ENCODE assay signal across 24 cellular contexts in the genomic region with DNA sequence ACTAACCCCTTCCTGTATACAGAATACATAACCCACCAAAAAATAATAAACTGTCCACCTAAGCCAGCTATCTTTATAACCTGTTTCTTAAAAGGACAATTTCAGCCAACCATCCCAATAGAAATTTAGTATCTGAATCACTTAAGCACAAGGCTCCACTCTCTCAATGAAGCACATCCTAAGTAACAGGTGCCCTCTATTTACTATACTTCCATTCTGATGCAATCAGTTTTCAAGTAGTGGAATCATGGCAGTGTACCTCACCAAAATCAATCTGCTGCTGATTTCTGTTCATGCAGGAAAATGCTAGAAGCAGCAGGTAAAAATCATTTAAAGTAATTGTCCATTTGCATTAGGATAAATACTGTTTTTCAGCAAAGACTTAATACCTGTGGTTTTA. TPM values are rescaled to one million over a fixed set of nuclear protein-coding genes. Genes with fewer than 3 reads are reported as not detected.
"Had no signal": no experiment of that assay in that cellular context is flagged by ENCODE, and none has a peak within 500 bp of the region (broad histone marks: within the 10 kb centered on the region; RNA-seq: fewer than 3 reads in every experiment).

No MANE protein-coding gene starts in this region.

- ATAC-seq: foreskin keratinocyte; left lobe of liver; lower lobe of right lung; mucosa of descending colon; stimulated activated memory B cell treated with anti-CD40 and anti-IgM and Interleukin-4, amounts not matched to agents 10 μg/mL and 1 μg/mL and 100 μg/mL, for 72 hours; WTC11 had no signal

- H3K27ac Mint-ChIP-seq: dendritic cell treated with granulocyte-macrophage colony-stimulating factor and Interleukin-4, amounts not matched to agents 40 ng/mL and 50 ng/mL, for 4 days; nephron progenitor cell; stimulated activated memory B cell treated with anti-CD40 and anti-IgM and Interleukin-4, amounts not matched to agents 10 μg/mL and 1 μg/mL and 100 μg/mL, for 72 hours; type B pancreatic cell; WTC11 had no signal

- DNase-seq: activated CD4-positive, alpha-beta T cell treated with anti-CD3 and anti-CD28 coated beads for 4 hours; activated CD8-positive, alpha-beta memory T cell treated with anti-CD3 and anti-CD28 coated beads for 24 hours; activated naive CD4-positive, alpha-beta T cell treated with Interleukin-2 at 50 U/mL for 16 hours; brain microvascular endothelial cell; caudate nucleus; effector CD4-positive, alpha-beta T cell; erythroblast; foreskin keratinocyte; lower lobe of right lung; mesendoderm; mucosa of descending colon; nephron progenitor cell; nucleus accumbens; posterior cingulate gyrus; right lobe of liver; stimulated activated CD4-positive, alpha-beta T cell treated with anti-CD3 and anti-CD28 coated beads, Interleukin-2, amount 100 ng/mL, for 24 hours; SW 1271; T-helper 9 cell had no signal

- H3K27me3 Mint-ChIP-seq: dendritic cell treated with granulocyte-macrophage colony-stimulating factor and Interleukin-4, amounts not matched to agents 40 ng/mL and 50 ng/mL, for 4 days; stimulated activated memory B cell treated with anti-CD40 and anti-IgM and Interleukin-4, amounts not matched to agents 10 μg/mL and 1 μg/mL and 100 μg/mL, for 72 hours; type B pancreatic cell had no signal

- H3K9me3 Mint-ChIP-seq: nephron progenitor cell; stimulated activated memory B cell treated with anti-CD40 and anti-IgM and Interleukin-4, amounts not matched to agents 10 μg/mL and 1 μg/mL and 100 μg/mL, for 72 hours; type B pancreatic cell; WTC11 had no signal

- H3K4me3 Mint-ChIP-seq: dendritic cell treated with granulocyte-macrophage colony-stimulating factor and Interleukin-4, amounts not matched to agents 40 ng/mL and 50 ng/mL, for 4 days; nephron progenitor cell; stimulated activated memory B cell treated with anti-CD40 and anti-IgM and Interleukin-4, amounts not matched to agents 10 μg/mL and 1 μg/mL and 100 μg/mL, for 72 hours; type B pancreatic cell; WTC11 had no signal

RNA-seq across cellular contexts. Expression of gene THBS4, which starts 48.9 kb away (rescaled TPM):
- total RNA-seq: ascending aorta had no signal
